Comparison of ENCODE assay signal across 9 cellular contexts in the genomic region with DNA sequence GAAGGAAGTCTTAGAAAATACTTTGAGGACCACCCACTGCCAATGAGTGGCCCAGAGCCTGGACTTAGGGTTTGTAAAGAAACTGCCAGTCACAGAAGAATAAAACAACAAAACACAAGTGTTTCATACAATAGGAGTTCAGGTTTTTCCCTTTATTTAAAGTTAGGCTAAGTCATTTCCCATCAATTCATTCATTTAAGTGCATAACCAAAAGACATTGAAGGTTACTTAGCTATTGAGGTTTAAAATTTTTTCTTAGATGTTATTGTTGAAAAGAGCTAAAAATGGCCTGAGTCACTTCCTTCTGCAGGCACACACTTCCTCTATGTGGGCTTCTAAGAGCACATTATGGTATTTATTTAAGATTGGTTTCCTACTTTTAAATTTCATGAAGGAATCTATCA. TPM values are rescaled to one million over a fixed set of nuclear protein-coding genes. Genes with fewer than 3 reads are reported as not detected.
DNase-seq lines count a peak whose midpoint lies in the region; ATAC-seq and TF ChIP-seq lines count a peak whose summit lies in the region.
"Had no signal": no experiment of that assay in that cellular context is flagged by ENCODE, and none has a peak within 500 bp of the region (broad histone marks: within the 10 kb centered on the region; RNA-seq: fewer than 3 reads in every experiment).

No MANE protein-coding gene starts in this region.

- no peaks in the 10 kb centered on the region for H3K9me2 ChIP-seq in PC-3 (replicated peaks; ENCODE audit: low read length)

- TF ChIP-seq CTCF in PC-3 (conservative IDR thresholded peaks at IDR 0.05; ENCODE audit: low read depth, low read length) (no peak), colonic mucosa (IDR thresholded peaks at IDR 0.05) (no peak)

- peaks cover 34% of the 10 kb centered on the region for H3K4me1 Mint-ChIP-seq in activated CD4-positive, alpha-beta T cell treated with anti-CD3 and anti-CD28 coated beads, Interleukin-2, amount 10 ng/mL, durations not matched to agents 7 days and 5 days

- H3K27me3 Mint-ChIP-seq in activated CD4-positive, alpha-beta T cell treated with anti-CD3 and anti-CD28 coated beads, Interleukin-2, amount 10 ng/mL, durations not matched to agents 7 days and 5 days = peaks cover 4% of the 10 kb centered on the region

- H3K36me3 ChIP-seq in PC-3 (ENCODE audit: low read depth, low read length) (no peaks in the 10 kb centered on the region), colonic mucosa (no peaks in the 10 kb centered on the region)

- DNase-seq in activated CD4-positive, alpha-beta T cell treated with anti-CD3 and anti-CD28 coated beads, Interleukin-2, amount 10 ng/mL, durations not matched to agents 7 days and 5 days = no peak
- DNase-seq in activated CD4-positive, alpha-beta T cell treated with anti-CD3 and anti-CD28 coated beads, Interleukin-2, amount 50 U/mL, for 4 hours = no peak
- DNase-seq in PC-3 (peak; percentile 23), colonic mucosa (no peak), renal cortical epithelial cell (ENCODE audit: low read depth) (peak; percentile 33), head of caudate nucleus (no peak)
- DNase-seq: NCI-H1694 had no signal

- H3K9ac ChIP-seq in PC-3 (ENCODE audit: low read length) = no peak overlapping the region
- H3K9ac ChIP-seq in colonic mucosa (ENCODE audit: low read depth in 2 of 2, low read length in 2 of 2) = no peak overlapping the region

- peaks cover 6% of the 10 kb centered on the region for H3K9me3 Mint-ChIP-seq in activated CD4-positive, alpha-beta T cell treated with anti-CD3 and anti-CD28 coated beads, Interleukin-2, amount 10 ng/mL, durations not matched to agents 7 days and 5 days

- no peaks in the 10 kb centered on the region for H4K20me1 ChIP-seq in PC-3 (ENCODE audit: low read length)

- no peak overlapping the region for H2AFZ ChIP-seq in PC-3 (ENCODE audit: low read length)

- H3K4me1 ChIP-seq in PC-3 (ENCODE audit: insufficient read depth, low read length) (peaks cover 9% of the 10 kb centered on the region), colonic mucosa (no peaks in the 10 kb centered on the region)

- H3K79me2 ChIP-seq in PC-3 (ENCODE audit: low read length) = no peaks in the 10 kb centered on the region

- H3K9me3 ChIP-seq in PC-3 (ENCODE audit: low read length) = no peaks in the 10 kb centered on the region
- H3K9me3 ChIP-seq in colonic mucosa = no peaks in the 10 kb centered on the region

- H3K27ac ChIP-seq in PC-3 (ENCODE audit: low read length) = 0 out of 2 replicates have a peak overlapping the region, but pooled peaks have one; percentile 5
- peak overlapping the region; percentile 41 for H3K27ac ChIP-seq in colonic mucosa

- intact Hi-C loops in PC-3 (cut with micrococcal nuclease) = loop anchor here (2.0 to 10.0 kb wide), 2 partner anchors 152 to 170 kb away; no protein-coding TSS in a partner anchor
- intact Hi-C loops in colonic mucosa (cut with DNase I) = no loop called here
- intact Hi-C loops in head of caudate nucleus (cut with DNase I) = no loop called here

- H3K27me3 ChIP-seq in PC-3 (ENCODE audit: low read length) (no peaks in the 10 kb centered on the region), colonic mucosa (no peaks in the 10 kb centered on the region)

- peaks cover 27% of the 10 kb centered on the region for H3K36me3 Mint-ChIP-seq in activated CD4-positive, alpha-beta T cell treated with anti-CD3 and anti-CD28 coated beads, Interleukin-2, amount 10 ng/mL, durations not matched to agents 7 days and 5 days (ENCODE audit: low read depth)

- CTCF ChIA-PET in activated CD4-positive, alpha-beta T cell treated with anti-CD3 and anti-CD28 coated beads, Interleukin-2, amount 10 ng/mL, durations not matched to agents 7 days and 5 days (lab: Charles Lee) = interaction anchor here (0.7 to 1.5 kb wide), 6 partner anchors 9 to 295 kb away, joined by 3 to 5 read pairs (median 3); no protein-coding TSS in a partner anchor
- CTCF ChIA-PET in PC-3 (lab: Charles Lee) = no interaction called here

- no peak overlapping the region for H3K4me2 ChIP-seq in PC-3 (ENCODE audit: low read length)

- no peaks in the 10 kb centered on the region for H3F3A ChIP-seq in PC-3 (ENCODE audit: low read length, unreplicated experiment)

- ATAC-seq in PC-3 (peak; percentile 76), GM18868 (IDR thresholded peaks at IDR 0.05; ENCODE audit: unreplicated experiment) (no peak), GM21825 (IDR thresholded peaks at IDR 0.05; ENCODE audit: unreplicated experiment) (no peak)

- BruUV-seq in PC-3 (replicated peaks; lab: Mats Ljungman, UMichigan) = no TSS peak

- H3K4me3 Mint-ChIP-seq in activated CD4-positive, alpha-beta T cell treated with anti-CD3 and anti-CD28 coated beads, Interleukin-2, amount 10 ng/mL, durations not matched to agents 7 days and 5 days = no peak overlapping the region

- H3K4me3 ChIP-seq in PC-3 (ENCODE audit: low read length) (no peak overlapping the region), colonic mucosa (no peak overlapping the region)

- POLR2A ChIA-PET in activated CD4-positive, alpha-beta T cell treated with anti-CD3 and anti-CD28 coated beads, Interleukin-2, amount 10 ng/mL, durations not matched to agents 7 days and 5 days (lab: Charles Lee) = interaction anchor here (1.0 kb wide), 1 partner anchor 25 kb away, joined by 4 read pairs; no protein-coding TSS in a partner anchor
- POLR2A ChIA-PET in PC-3 (lab: Charles Lee; ENCODE audit: unreplicated experiment) = interaction anchor here (0.6 to 0.7 kb wide), 2 partner anchors 55 to 169 kb away, joined by 3 to 4 read pairs; no protein-coding TSS in a partner anchor

- H3K27ac Mint-ChIP-seq in activated CD4-positive, alpha-beta T cell treated with anti-CD3 and anti-CD28 coated beads, Interleukin-2, amount 10 ng/mL, durations not matched to agents 7 days and 5 days = peak overlapping the region; percentile 83

RNA-seq across cellular contexts. Expression of gene ARMC2, which starts 54.2 kb away (rescaled TPM):
- 10 to 100 TPM in 1 of 2 experiments, 1 to 10 TPM in 1; 10.0 to 10.2 TPM for total RNA-seq in activated CD4-positive, alpha-beta T cell treated with anti-CD3 and anti-CD28 coated beads, Interleukin-2, amount 10 ng/mL, durations not matched to agents 7 days and 5 days
- total RNA-seq in PC-3 (2014; rRNA removed) (0.29 and 1.1 TPM in 2 replicates), colonic mucosa (1 to 10 TPM; 1.9 to 2.5 TPM), renal cortical epithelial cell (2.6 and 4.8 TPM in 2 replicates)

Comparison
In these comparisons a context has a peak if more than half of its experiments do, and no peak if none do; other contexts are left out.
1. DNase-seq: peak in PC-3 (single experiment) and renal cortical epithelial cell (single experiment); none in activated CD4-positive, alpha-beta T cell treated with anti-CD3 and anti-CD28 coated beads, Interleukin-2, amount 10 ng/mL, durations not matched to agents 7 days and 5 days (single experiment), activated CD4-positive, alpha-beta T cell treated with anti-CD3 and anti-CD28 coated beads, Interleukin-2, amount 50 U/mL, for 4 hours (0 of 2), colonic mucosa (single experiment) and head of caudate nucleus (0 of 42).